In genomic region chr9:127008076-127008475, GRCh38 we compare ENCODE assay signal across 24 cellular contexts.
"Had no signal": no experiment of that assay in that cellular context is flagged by ENCODE, and none has a peak within 500 bp of the region (broad histone marks: within the 10 kb centered on the region; RNA-seq: fewer than 3 reads in every experiment).

No MANE protein-coding gene starts in this region.

- H3K9ac ChIP-seq: SK-N-SH had no signal

- DNase-seq: IMR-90, Kasumi-1, KG1, MV-4-11, NCI-H1048, NCI-H1105, NCI-H1417, NCI-H1436 treated with DMSO at 0.1 percent for 48 hours, NCI-H1694, NCI-H187 treated with DMSO at 0.1 percent for 48 hours, NCI-H2029 treated with DMSO at 0.1 percent for 48 hours, NCI-H2171 treated with DMSO at 0.1 percent for 48 hours, NCI-H345, NCI-H446 treated with DMSO at 0.1 percent for 48 hours, NCI-H510A treated with DMSO at 0.1 percent for 48 hours, NCI-H526, NCI-H82, SHP77, SK-N-SH, SW 1271, T-cell had no signal

- H3K9me3 ChIP-seq: SK-N-SH had no signal

- H3K4me3 Mint-ChIP-seq: T-cell had no signal

- H3K27ac Mint-ChIP-seq: T-cell had no signal

- ATAC-seq: HepG2, Panc1, T-cell had no signal

- H3K36me3 Mint-ChIP-seq: T-cell had no signal

- H3K9me2 ChIP-seq: SK-N-SH had no signal

- H3K27ac ChIP-seq: RWPE1 had no signal

- H3K4me2 ChIP-seq: SK-N-SH had no signal

- H3K9me3 Mint-ChIP-seq: T-cell had no signal
